Comparison of ENCODE assay signal across 22 cellular contexts in the genomic region with DNA sequence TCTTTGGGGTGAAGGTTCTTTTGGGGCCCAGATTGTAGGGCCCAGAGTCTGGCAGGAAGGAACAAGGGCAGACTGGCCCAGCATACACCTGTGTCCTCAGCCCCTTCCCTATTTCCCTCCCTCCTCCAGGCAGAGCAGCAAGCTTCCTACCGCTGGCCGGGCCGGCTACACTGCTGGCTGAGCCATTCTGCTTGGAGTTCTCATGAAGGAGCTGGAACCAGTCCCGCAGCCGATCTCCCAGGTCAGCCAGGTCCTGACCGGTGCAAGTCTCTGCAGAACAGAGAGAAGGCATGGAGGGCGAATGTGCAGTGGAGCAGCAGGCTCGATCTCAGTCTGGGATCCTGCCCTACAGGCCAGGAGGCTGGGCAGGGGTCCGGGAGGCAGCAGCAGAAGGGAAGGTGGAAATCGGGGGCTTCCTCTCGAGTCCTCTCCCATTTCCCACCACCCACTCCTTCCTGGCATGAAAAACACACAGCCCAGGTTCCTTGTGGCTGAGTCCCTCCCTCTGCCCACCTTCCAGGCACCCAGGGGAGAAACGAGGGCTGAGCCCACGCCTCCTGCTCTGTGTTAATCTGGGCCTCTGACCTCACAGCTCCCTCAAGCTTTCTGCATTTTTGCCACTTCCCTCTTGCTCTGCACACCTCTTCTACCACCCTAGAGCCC. TPM values are rescaled to one million over a fixed set of nuclear protein-coding genes. Genes with fewer than 3 reads are reported as not detected.
DNase-seq lines count a peak whose midpoint lies in the region; ATAC-seq, FAIRE-seq and TF ChIP-seq lines count a peak whose summit lies in the region.
"Had no signal": no experiment of that assay in that cellular context is flagged by ENCODE, and none has a peak within 500 bp of the region (broad histone marks: within the 10 kb centered on the region; RNA-seq: fewer than 3 reads in every experiment).

No MANE protein-coding gene starts in this region.

- H4K91ac ChIP-seq in IMR-90 (ENCODE audit: insufficient read depth, low read depth, low read length) = no peak overlapping the region

- no peak overlapping the region for H3K4ac ChIP-seq in IMR-90 (ENCODE audit: low read depth, low read length)

- no peak overlapping the region for H3K18ac ChIP-seq in IMR-90 (ENCODE audit: low read depth, low read length)

- H2AK5ac ChIP-seq in IMR-90 (ENCODE audit: low read depth, low read length) = no peak overlapping the region

- TF ChIP-seq POLR2A in IMR-90 (IDR thresholded peaks at IDR 0.05; ENCODE audit: low read depth, low read length) = no peak
- TF ChIP-seq POLR2A in K562 (conservative IDR thresholded peaks at IDR 0.05) = no peak
- TF ChIP-seq POLR2A in spleen (IDR thresholded peaks at IDR 0.05) = no peak

- no peaks in the 10 kb centered on the region for H3K9me3 Mint-ChIP-seq in activated T-cell treated with anti-CD3 and anti-CD28 coated beads, Interleukin-2, amount 50 U/mL, for 72 hours

- TF ChIP-seq CTCF in IMR-90 (conservative IDR thresholded peaks at IDR 0.05; ENCODE audit: low read depth, low read length) = no peak
- no peak for TF ChIP-seq CTCF in K562 (IDR thresholded peaks at IDR 0.05 in 2 of 3, conservative IDR thresholded peaks at IDR 0.05 in 1 of 3; ENCODE audit: insufficient read depth in 2 of 3, low read depth in 1 of 3, low read length in 3 of 3)
- TF ChIP-seq CTCF in spleen (IDR thresholded peaks at IDR 0.05 in 8 of 11, conservative IDR thresholded peaks at IDR 0.05 in 3 of 11) = no peak
- TF ChIP-seq CTCF in GM20000 (IDR thresholded peaks at IDR 0.05; ENCODE audit: extremely low read depth, missing control alignments) = no peak

- 83% methylated on average over 8 of the region's 13 CpGs; no CpG with 5 or more reads in 1 of the 2 experiments for WGBS in IMR-90 (ENCODE audit: extremely low coverage in 2 of 2, insufficient read length in 1 of 2), 2 experiments
- 10% methylated on average over 13 of the region's 13 CpGs for WGBS in K562 (ENCODE audit: insufficient coverage, low coverage, missing lambda C conversion rate)
- 72 to 91% (median 79%) methylated on average over 9 to 13 of the region's 13 CpGs for WGBS in spleen, 5 donors

- no peaks in the 10 kb centered on the region for H3K27me3 Mint-ChIP-seq in activated T-cell treated with anti-CD3 and anti-CD28 coated beads, Interleukin-2, amount 50 U/mL, for 72 hours (ENCODE audit: low read depth)

- no peak overlapping the region for H3K4me2 ChIP-seq in IMR-90 (ENCODE audit: low read depth, low read length)
- no peak overlapping the region for H3K4me2 ChIP-seq in K562 (ENCODE audit: insufficient read depth, low read length)

- H3K36me3 ChIP-seq in IMR-90 (ENCODE audit: control insufficient read depth, insufficient read depth, low read length) = no peaks in the 10 kb centered on the region
- H3K36me3 ChIP-seq in K562 (ENCODE audit: control insufficient read depth, insufficient read depth, low read length) = no peaks in the 10 kb centered on the region
- peaks cover 0 to 96% (median 26%) of the 10 kb centered on the region in 6 donors for H3K36me3 ChIP-seq in spleen
- H3K36me3 ChIP-seq: upper lobe of right lung had no signal

- no peaks in the 10 kb centered on the region for H4K20me1 ChIP-seq in IMR-90 (ENCODE audit: insufficient read depth, low read length)
- no peaks in the 10 kb centered on the region for H4K20me1 ChIP-seq in K562 (replicated peaks; ENCODE audit: control insufficient read depth, insufficient read depth, low read length)

- no peak for ATAC-seq in activated T-cell treated with anti-CD3 and anti-CD28 coated beads, Interleukin-2, amount 50 U/mL, for 72 hours (replicated peaks in 1 of 2)
- no peak for ATAC-seq in IMR-90 (ENCODE audit: low read depth)
- ATAC-seq in K562 = peak; percentile 7; the same call in 2 of the 3 replicates
- no peak for ATAC-seq in GM18907 (IDR thresholded peaks at IDR 0.05; ENCODE audit: unreplicated experiment)
- ATAC-seq: upper lobe of right lung had no signal

- no peak overlapping the region for H3K4me3 Mint-ChIP-seq in activated T-cell treated with anti-CD3 and anti-CD28 coated beads, Interleukin-2, amount 50 U/mL, for 72 hours

- H3K79me2 ChIP-seq in K562 (ENCODE audit: control insufficient read depth, insufficient read depth, low read length) = no peaks in the 10 kb centered on the region

- H3K36me3 Mint-ChIP-seq in activated T-cell treated with anti-CD3 and anti-CD28 coated beads, Interleukin-2, amount 50 U/mL, for 72 hours (ENCODE audit: insufficient read depth in 2 of 2) = peaks cover 22 to 33% of the 10 kb centered on the region in 2 donors

- POLR2A ChIA-PET in IMR-90 (lab: Charles Lee; ENCODE audit: unreplicated experiment) (no interaction called here), K562 (lab: Yijun Ruan, JAX) (interaction anchor here (0.5 to 1.3 kb wide), 12 partner anchors 9 to 266 kb away, joined by 3 to 5 read pairs (median 3); no protein-coding TSS in a partner anchor)

- TF ChIP-seq RAD21 in IMR-90 (IDR thresholded peaks at IDR 0.05; ENCODE audit: low read length) (no peak), K562 (CRISPR knock-in tag; conservative IDR thresholded peaks at IDR 0.05 in 1 of 2, IDR thresholded peaks at IDR 0.05 in 1 of 2) (no peak)

- H3K23ac ChIP-seq in IMR-90 (ENCODE audit: low read depth, low read length) = no peak overlapping the region

- no peaks in the 10 kb centered on the region for H3K79me1 ChIP-seq in IMR-90 (ENCODE audit: low read depth in 1 of 2, low read length in 2 of 2)

- no peak for DNase-seq in activated T-cell treated with anti-CD3 and anti-CD28 coated beads, Interleukin-2, amount 50 U/mL, for 72 hours
- DNase-seq in activated T-cell treated with anti-CD3 and anti-CD28 coated beads, Interleukin-2, amount 50 U/mL, for 48 hours = no peak
- DNase-seq in IMR-90 (no peak), K562 (ENCODE audit: extremely low read depth in 1 of 4, low spot score in 3 of 4) (no peak), spleen (peak; percentile 64), GM20000 (ENCODE audit: low spot score) (no peak), iPS-NIHi7 (ENCODE audit: extremely low spot score) (no peak)
- DNase-seq: activated CD4-positive, alpha-beta T cell treated with anti-CD3 and anti-CD28 coated beads for 4 hours; activated effector memory CD4-positive, alpha-beta T cell treated with anti-CD3 and anti-CD28 coated beads, Interleukin-2, amount 50 U/mL, for 16 hours; islet precursor cell; KBM-7; lower lobe of right lung; NCI-H510A treated with DMSO at 0.1 percent for 48 hours; occipital lobe; SIG-M5; small intestine; stimulated activated CD4-positive, alpha-beta T cell treated with anti-CD3 and anti-CD28 coated beads, Interleukin-4, amount 100 ng/mL, for 1 hour; upper lobe of right lung had no signal

- no peak overlapping the region for H3K56ac ChIP-seq in IMR-90 (ENCODE audit: extremely low read depth, insufficient read depth, low read length)

- peaks cover 28% of the 10 kb centered on the region for H3K4me1 Mint-ChIP-seq in activated T-cell treated with anti-CD3 and anti-CD28 coated beads, Interleukin-2, amount 50 U/mL, for 72 hours (ENCODE audit: low read depth)

- TF ChIP-seq EP300 in K562 (IDR thresholded peaks at IDR 0.05; ENCODE audit: low read length) = no peak

- H3K27ac Mint-ChIP-seq in activated T-cell treated with anti-CD3 and anti-CD28 coated beads, Interleukin-2, amount 50 U/mL, for 72 hours = peak overlapping the region; percentile 30

- CTCF ChIA-PET in IMR-90 (lab: Yijun Ruan, JAX) = no interaction called here
- CTCF ChIA-PET in K562 (lab: Yijun Ruan, JAX; ENCODE audit: low intra/inter-chr PET ratio) = no interaction called here

- H3K4me3 ChIP-seq in IMR-90 (ENCODE audit: insufficient read depth, low read depth, low read length) = no peak overlapping the region
- no peak overlapping the region for H3K4me3 ChIP-seq in K562
- H3K4me3 ChIP-seq in spleen = no peak overlapping the region
- H3K4me3 ChIP-seq: lower lobe of right lung, upper lobe of right lung had no signal

- H2BK15ac ChIP-seq in IMR-90 (ENCODE audit: low read depth, low read length) = no peak overlapping the region

- FAIRE-seq in K562 (lab: Jason Lieb, UNC) = no peak
- FAIRE-seq: A204.1, D721Med, frontal cortex, small intestine had no signal

- H4K8ac ChIP-seq in IMR-90 (ENCODE audit: low read depth in 2 of 2, low read length in 2 of 2) = no peak overlapping the region

- no peak overlapping the region for H3K27ac ChIP-seq in IMR-90 (ENCODE audit: insufficient read depth, low read length)
- no peak overlapping the region for H3K27ac ChIP-seq in K562 (ENCODE audit: extremely low read depth, low read depth, low read length)
- H3K27ac ChIP-seq in spleen = peak overlapping the region in 2 of 8 donors; percentile 51 to 69
- H3K27ac ChIP-seq: lower lobe of right lung, upper lobe of right lung had no signal

- H3K9me3 ChIP-seq in IMR-90 (ENCODE audit: control insufficient read depth, insufficient read depth, low read length) = peaks cover 4% of the 10 kb centered on the region
- no peaks in the 10 kb centered on the region for H3K9me3 ChIP-seq in K562 (replicated peaks; ENCODE audit: control insufficient read depth, insufficient read depth, low read depth, low read length)
- H3K9me3 ChIP-seq in spleen = no peaks in the 10 kb centered on the region
- H3K9me3 ChIP-seq: lower lobe of right lung, upper lobe of right lung had no signal

- intact Hi-C loops in IMR-90 (cut with micrococcal nuclease) (no loop called here), K562 (cut with micrococcal nuclease) (no loop called here), spleen (cut with DNase I; ENCODE audit: low total_unique reads) (no loop called here)

- H2BK20ac ChIP-seq in IMR-90 (ENCODE audit: low read depth, low read length) = no peak overlapping the region

- in situ Hi-C loops in IMR-90 (cut with MboI; ENCODE audit: low sequenced_read_pairs) = no loop called here
- in situ Hi-C loops in K562 (cut with MboI) = loop anchor here (10.0 kb wide), 1 partner anchor 267 kb away; no protein-coding TSS in a partner anchor

- H2AFZ ChIP-seq in IMR-90 (replicated peaks; ENCODE audit: low read length, poor library complexity) (peak overlapping the region; percentile 54), K562 (ENCODE audit: low read depth, low read length) (peak overlapping the region; percentile 30; the same call in 1 of the 2 replicates)

- no peak overlapping the region for H2BK5ac ChIP-seq in IMR-90 (ENCODE audit: low read depth, low read length, poor library complexity, severe bottlenecking)

- H2AK9ac ChIP-seq in IMR-90 (replicated peaks; ENCODE audit: low read depth, low read length, poor library complexity) = no peak overlapping the region

- no peak overlapping the region for H4K5ac ChIP-seq in IMR-90 (ENCODE audit: low read depth, low read length)

- H2BK120ac ChIP-seq in IMR-90 (ENCODE audit: low read depth, low read length) = no peak overlapping the region

- peaks cover 26% of the 10 kb centered on the region for H3K27me3 ChIP-seq in IMR-90 (ENCODE audit: control insufficient read depth, insufficient read depth, low read length)
- peaks cover 8 to 15% of the 10 kb centered on the region in 2 experiments; a peak in 4 of 5 replicates for H3K27me3 ChIP-seq in K562 (ENCODE audit: control insufficient read depth in 2 of 2, insufficient read depth in 2 of 2, low read length in 2 of 2)
- H3K27me3 ChIP-seq in spleen (replicated peaks in 1 of 7) = no peaks in the 10 kb centered on the region
- H3K27me3 ChIP-seq: upper lobe of right lung had no signal

- H3K9me1 ChIP-seq in IMR-90 (ENCODE audit: insufficient read depth, low read length) (no peaks in the 10 kb centered on the region), K562 (ENCODE audit: control insufficient read depth, insufficient read depth, low read length) (peaks cover 5% of the 10 kb centered on the region)

- no peaks in the 10 kb centered on the region for H3K4me1 ChIP-seq in IMR-90 (ENCODE audit: control insufficient read depth, insufficient read depth, low read length)
- H3K4me1 ChIP-seq in K562 (replicated peaks in 1 of 2; ENCODE audit: control insufficient read depth in 2 of 2, insufficient read depth in 2 of 2, low read length in 2 of 2) = peaks cover 0 to 18% of the 10 kb centered on the region in 2 experiments; a peak in 1 of 5 replicates
- H3K4me1 ChIP-seq in spleen = peaks cover 0 to 58% (median 28%) of the 10 kb centered on the region in 6 donors

- BruUV-seq in IMR-90 (replicated peaks; lab: Mats Ljungman, UMichigan) (no TSS peak), K562 (replicated peaks; lab: Mats Ljungman, UMichigan) (no TSS peak)

- H3K14ac ChIP-seq in IMR-90 (replicated peaks; ENCODE audit: low read depth, low read length) = no peak overlapping the region

- H3K9ac ChIP-seq in IMR-90 (ENCODE audit: low read depth, low read length) (no peak overlapping the region), K562 (ENCODE audit: insufficient read depth in 1 of 2, low read depth in 2 of 2, low read length in 2 of 2) (0 out of 4 replicates have a peak overlapping the region, but pooled peaks of 1 of the 2 experiments have one; percentile 1)

- dilution Hi-C loops in IMR-90 (cut with HindIII; ENCODE audit: low sequenced_read_pairs, unreplicated experiment) = no loop called here

RNA-seq across cellular contexts. Expression of a gene that starts 20.8 kb away (rescaled TPM):
- 100 to 1,000 TPM; 253 to 291 TPM for total RNA-seq in activated T-cell treated with anti-CD3 and anti-CD28 coated beads, Interleukin-2, amount 50 U/mL, for 72 hours
- total RNA-seq in IMR-90 (2012; rRNA removed) (not detected in 2 replicates), K562 (2014; rRNA removed) (0.04 and 0.82 TPM in 2 replicates), K562 (2014; rRNA removed; fragmentation: Illumina TruSeq; extraction: Trizol) (0.11 and 0.38 TPM in 2 replicates), K562 (2015; rRNA removed; fragmentation: Illumina TruSeq; extraction: Trizol) (0.11 and 0.19 TPM in 2 replicates), K562 (2021) (0.63 and 0.86 TPM in 2 replicates), spleen (10 to 100 TPM; 32.2 to 64.3 (median 43.5) TPM)
- polyA plus RNA-seq in IMR-90 (2012; rRNA removed) (0.02 TPM in 1 of 2 replicates, not detected in the other), K562 (2011; rRNA removed) (0.04 and 0.09 TPM in 2 replicates), K562 (2014; fragmentation: Illumina TruSeq; extraction: Trizol) (0.08 and 0.09 TPM in 2 replicates), K562 (2014; fragmentation: Nextera tagmentation; extraction: Ambion mirVana) (not detected), K562 (2014; rRNA removed) (0.12 and 0.52 TPM in 2 replicates), spleen (10 to 100 TPM; 12.6 to 28.4 (median 23.6) TPM)
- 0.04 TPM in 1 of 2 replicates, not detected in the other for polyA plus RNA-seq in IMR-90 (2012; cell fraction: cytosol; rRNA removed)
- polyA plus RNA-seq in IMR-90 (2012; cell fraction: nucleus; rRNA removed; ENCODE audit: low replicate concordance) = 0.23 and 0.36 TPM in 2 replicates
- total RNA-seq in K562 (2011; cell fraction: chromatin; rRNA removed; ENCODE audit: low replicate concordance) = 0.46 and 1.2 TPM in 2 replicates
- total RNA-seq in K562 (2011; cell fraction: nucleolus; rRNA removed) = 0.67 and 0.79 TPM in 2 replicates
- total RNA-seq in K562 (2011; cell fraction: nucleoplasm; rRNA removed) = 0.59 and 1.1 TPM in 2 replicates
- 0.04 and 0.31 TPM in 2 replicates for polyA plus RNA-seq in K562 (2011; cell fraction: cytosol; rRNA removed)
- 0.30 and 0.63 TPM in 2 replicates for polyA plus RNA-seq in K562 (2011; cell fraction: nucleus; rRNA removed)
- 0.17 and 0.46 TPM in 2 replicates for polyA plus RNA-seq in K562 (2012)
- 0.04 and 0.18 TPM in 2 replicates for polyA minus RNA-seq in K562 (2011; rRNA and poly(A)+ RNA removed)
- polyA minus RNA-seq in K562 (2011; cell fraction: cytosol; rRNA and poly(A)+ RNA removed) = not detected in 2 replicates
- 0.27 and 0.44 TPM in 2 replicates for polyA minus RNA-seq in K562 (2011; cell fraction: nucleus; rRNA and poly(A)+ RNA removed)

Comparison
In these comparisons a context has a peak if more than half of its experiments do, and no peak if none do; other contexts are left out.
1. RNA of a gene that starts 20.8 kb away (total RNA-seq): 253 to 291 TPM in activated T-cell treated with anti-CD3 and anti-CD28 coated beads, Interleukin-2, amount 50 U/mL, for 72 hours and 32.2 to 64.3 TPM in spleen; 0.04 to 1.2 TPM in K562 and not detected in IMR-90; every median in the first group is over 10 times any median in the second.